Comparison of ENCODE assay signal across 10 cellular contexts in the genomic region with DNA sequence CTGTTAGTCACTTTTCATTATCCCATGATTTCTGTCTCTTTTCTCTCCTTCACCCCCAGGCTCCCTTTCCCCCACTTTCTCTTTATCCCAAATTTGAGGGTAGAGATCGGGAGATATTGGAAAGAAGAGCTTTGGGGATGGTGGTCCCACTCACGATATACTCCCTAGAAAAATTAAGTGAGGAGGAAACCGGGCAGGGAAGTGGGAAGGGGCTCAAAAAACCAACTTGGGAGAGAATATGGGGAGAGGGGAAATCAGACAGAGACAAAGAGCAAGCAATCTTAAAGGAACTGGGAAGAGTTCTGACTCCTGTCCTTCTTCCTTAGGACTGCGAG. TPM values are rescaled to one million over a fixed set of nuclear protein-coding genes. Genes with fewer than 3 reads are reported as not detected.
DNase-seq lines count a peak whose midpoint lies in the region; ATAC-seq and TF ChIP-seq lines count a peak whose summit lies in the region.
"Had no signal": no experiment of that assay in that cellular context is flagged by ENCODE, and none has a peak within 500 bp of the region (broad histone marks: within the 10 kb centered on the region; RNA-seq: fewer than 3 reads in every experiment).

No MANE protein-coding gene starts in this region.

- CTCF ChIA-PET in activated CD4-positive, alpha-beta T cell treated with anti-CD3 and anti-CD28 coated beads, Interleukin-2, amount 10 ng/mL, durations not matched to agents 7 days and 5 days (lab: Charles Lee): no interaction called here
- CTCF ChIA-PET in activated B cell treated with CpG ODN at 0.5 μM for 24 hours (lab: Charles Lee): no interaction called here

- H3K27me3 Mint-ChIP-seq in activated CD4-positive, alpha-beta T cell treated with anti-CD3 and anti-CD28 coated beads, Interleukin-2, amount 10 ng/mL, durations not matched to agents 7 days and 5 days: peaks cover 15% of the 10 kb centered on the region
- H3K27me3 Mint-ChIP-seq in activated B cell treated with CpG ODN at 0.5 μM for 24 hours: peaks cover 6% of the 10 kb centered on the region

- H3K27ac Mint-ChIP-seq in activated CD4-positive, alpha-beta T cell treated with anti-CD3 and anti-CD28 coated beads, Interleukin-2, amount 10 ng/mL, durations not matched to agents 7 days and 5 days: no peak overlapping the region
- no peak overlapping the region for H3K27ac Mint-ChIP-seq in activated B cell treated with CpG ODN at 0.5 μM for 24 hours
- peak overlapping the region; percentile 21 for H3K27ac Mint-ChIP-seq in stimulated activated effector memory CD8-positive, alpha-beta T cell treated with anti-CD3 and anti-CD28 coated beads, Interleukin-12 subunit alpha, Interleukin-12 subunit beta, amount 100 ng/mL, for 72 hours

- peak overlapping the region; percentile 45 for H3K4me3 Mint-ChIP-seq in activated CD4-positive, alpha-beta T cell treated with anti-CD3 and anti-CD28 coated beads, Interleukin-2, amount 10 ng/mL, durations not matched to agents 7 days and 5 days
- peak overlapping the region; percentile 71 for H3K4me3 Mint-ChIP-seq in activated B cell treated with CpG ODN at 0.5 μM for 24 hours
- H3K4me3 Mint-ChIP-seq in stimulated activated effector memory CD8-positive, alpha-beta T cell treated with anti-CD3 and anti-CD28 coated beads, Interleukin-12 subunit alpha, Interleukin-12 subunit beta, amount 100 ng/mL, for 72 hours: peak overlapping the region; percentile 65

- ATAC-seq in activated B cell treated with CpG ODN at 0.5 μM for 24 hours (ENCODE audit: low read depth) (no peak), HG03097 (IDR thresholded peaks at IDR 0.05; ENCODE audit: low FRiP score, unreplicated experiment) (no peak), HG02938 (IDR thresholded peaks at IDR 0.05; ENCODE audit: unreplicated experiment) (no peak)
- ATAC-seq in stimulated activated effector memory CD8-positive, alpha-beta T cell treated with anti-CD3 and anti-CD28 coated beads, Interleukin-12 subunit alpha, Interleukin-12 subunit beta, amount 100 ng/mL, for 72 hours: no peak

- no peaks in the 10 kb centered on the region for H3K9me3 ChIP-seq in iPS-18c (ENCODE audit: control insufficient read depth, insufficient read depth, low read length)
- H3K9me3 ChIP-seq: Peyer's patch, thyroid gland had no signal

- no peak for TF ChIP-seq CTCF in activated B cell treated with CpG ODN at 0.5 μM for 24 hours (IDR thresholded peaks at IDR 0.05)

- H3K4me3 ChIP-seq in iPS-18c (ENCODE audit: insufficient read depth, low read depth, low read length): peak overlapping the region; percentile 68; the same call in 1 of the 2 replicates

- no peak for DNase-seq in activated CD4-positive, alpha-beta T cell treated with anti-CD3 and anti-CD28 coated beads, Interleukin-2, amount 10 ng/mL, durations not matched to agents 7 days and 5 days
- no peak for DNase-seq in activated CD4-positive, alpha-beta T cell treated with anti-CD3 and anti-CD28 coated beads for 48 hours
- DNase-seq in activated B cell treated with CpG ODN at 0.5 μM for 24 hours (no peak), RPMI8226 (no peak)
- no peak for DNase-seq in stimulated activated effector memory CD8-positive, alpha-beta T cell treated with anti-CD3 and anti-CD28 coated beads, Interleukin-12 subunit alpha, Interleukin-12 subunit beta, amount 100 ng/mL, for 72 hours (ENCODE audit: low spot score in 2 of 2)
- DNase-seq: Peyer's patch, thyroid gland had no signal

- intact Hi-C loops in activated B cell treated with CpG ODN at 0.5 μM for 24 hours (cut with micrococcal nuclease): no loop called here

- H3K36me3 Mint-ChIP-seq in activated CD4-positive, alpha-beta T cell treated with anti-CD3 and anti-CD28 coated beads, Interleukin-2, amount 10 ng/mL, durations not matched to agents 7 days and 5 days (ENCODE audit: low read depth): no peaks in the 10 kb centered on the region
- no peaks in the 10 kb centered on the region for H3K36me3 Mint-ChIP-seq in activated B cell treated with CpG ODN at 0.5 μM for 24 hours (ENCODE audit: low read depth)
- no peaks in the 10 kb centered on the region for H3K36me3 Mint-ChIP-seq in stimulated activated effector memory CD8-positive, alpha-beta T cell treated with anti-CD3 and anti-CD28 coated beads, Interleukin-12 subunit alpha, Interleukin-12 subunit beta, amount 100 ng/mL, for 72 hours

- POLR2A ChIA-PET in activated CD4-positive, alpha-beta T cell treated with anti-CD3 and anti-CD28 coated beads, Interleukin-2, amount 10 ng/mL, durations not matched to agents 7 days and 5 days (lab: Charles Lee): no interaction called here
- POLR2A ChIA-PET in activated B cell treated with CpG ODN at 0.5 μM for 24 hours (lab: Charles Lee): interaction anchor here (0.7 to 1.6 kb wide), 2 partner anchors 32 to 37 kb away, joined by 3 to 5 read pairs; a partner anchor contains a TSS

- no peaks in the 10 kb centered on the region for H3K9me3 Mint-ChIP-seq in activated CD4-positive, alpha-beta T cell treated with anti-CD3 and anti-CD28 coated beads, Interleukin-2, amount 10 ng/mL, durations not matched to agents 7 days and 5 days
- H3K9me3 Mint-ChIP-seq in activated B cell treated with CpG ODN at 0.5 μM for 24 hours: no peaks in the 10 kb centered on the region
- no peaks in the 10 kb centered on the region for H3K9me3 Mint-ChIP-seq in stimulated activated effector memory CD8-positive, alpha-beta T cell treated with anti-CD3 and anti-CD28 coated beads, Interleukin-12 subunit alpha, Interleukin-12 subunit beta, amount 100 ng/mL, for 72 hours

- H3K4me1 Mint-ChIP-seq in activated CD4-positive, alpha-beta T cell treated with anti-CD3 and anti-CD28 coated beads, Interleukin-2, amount 10 ng/mL, durations not matched to agents 7 days and 5 days: peaks cover 8% of the 10 kb centered on the region
- peaks cover 3% of the 10 kb centered on the region for H3K4me1 Mint-ChIP-seq in activated B cell treated with CpG ODN at 0.5 μM for 24 hours
- peaks cover 10% of the 10 kb centered on the region for H3K4me1 Mint-ChIP-seq in stimulated activated effector memory CD8-positive, alpha-beta T cell treated with anti-CD3 and anti-CD28 coated beads, Interleukin-12 subunit alpha, Interleukin-12 subunit beta, amount 100 ng/mL, for 72 hours

RNA-seq across cellular contexts. Expression of a gene that starts 0.9 kb away (rescaled TPM):
- under 1 TPM; 0.35 to 0.40 TPM for total RNA-seq in activated CD4-positive, alpha-beta T cell treated with anti-CD3 and anti-CD28 coated beads, Interleukin-2, amount 10 ng/mL, durations not matched to agents 7 days and 5 days
- total RNA-seq in activated B cell treated with CpG ODN at 0.5 μM for 24 hours: 0.17 and 0.22 TPM in 2 replicates

RNA-seq across cellular contexts. Expression of a gene that starts 26.6 kb away (rescaled TPM):
- total RNA-seq in activated CD4-positive, alpha-beta T cell treated with anti-CD3 and anti-CD28 coated beads, Interleukin-2, amount 10 ng/mL, durations not matched to agents 7 days and 5 days: 10 to 100 TPM; 50.0 to 56.0 TPM
- total RNA-seq in activated B cell treated with CpG ODN at 0.5 μM for 24 hours: 34.1 and 34.2 TPM in 2 replicates

RNA-seq across cellular contexts. Expression of a gene that starts 37.3 kb away (rescaled TPM):
- 100 to 1,000 TPM in 1 of 2 experiments, 10 to 100 TPM in 1; 90.1 to 105 TPM for total RNA-seq in activated CD4-positive, alpha-beta T cell treated with anti-CD3 and anti-CD28 coated beads, Interleukin-2, amount 10 ng/mL, durations not matched to agents 7 days and 5 days
- total RNA-seq in activated B cell treated with CpG ODN at 0.5 μM for 24 hours: 98.2 and 123 TPM in 2 replicates

RNA-seq across cellular contexts. Expression of a gene that starts 44.5 kb away (rescaled TPM):
- 100 to 1,000 TPM; 138 to 156 TPM for total RNA-seq in activated CD4-positive, alpha-beta T cell treated with anti-CD3 and anti-CD28 coated beads, Interleukin-2, amount 10 ng/mL, durations not matched to agents 7 days and 5 days
- total RNA-seq in activated B cell treated with CpG ODN at 0.5 μM for 24 hours: 149 and 154 TPM in 2 replicates

RNA-seq across cellular contexts. Expression of a gene that starts 53.0 kb away (rescaled TPM):
- 100 to 1,000 TPM; 155 to 163 TPM for total RNA-seq in activated CD4-positive, alpha-beta T cell treated with anti-CD3 and anti-CD28 coated beads, Interleukin-2, amount 10 ng/mL, durations not matched to agents 7 days and 5 days
- 113 and 128 TPM in 2 replicates for total RNA-seq in activated B cell treated with CpG ODN at 0.5 μM for 24 hours
